Comparison of ENCODE assay signal across 8 cellular contexts in genomic region chr15:45022871-45023658, GRCh38. TPM values are rescaled to one million over a fixed set of nuclear protein-coding genes. Genes with fewer than 3 reads are reported as not detected.
A peak's percentile ranks its signal among the peaks of the same experiment; 100 is the strongest.
DNase-seq lines count a peak whose midpoint lies in the region; ATAC-seq, FAIRE-seq and TF ChIP-seq lines count a peak whose summit lies in the region.

Gene SORD (plus strand): TSS chr15:45023195. CDS start chr15:45023284, 89 bp downstream.

- H3K4me3 ChIP-seq in WI38 (ENCODE audit: low read depth, low read length): peak within 1 kb of the TSS; percentile 81
- peak within 1 kb of the TSS; percentile 85 for H3K4me3 ChIP-seq in bronchial epithelial cell (ENCODE audit: low read depth, low read length)
- H3K4me3 ChIP-seq in smooth muscle cell: peak within 1 kb of the TSS; percentile 86

- peak within 1 kb of the TSS; percentile 96 for H2AFZ ChIP-seq in smooth muscle cell (ENCODE audit: low read depth)

- whole genome bisulfite sequencing in smooth muscle cell (ENCODE audit: low lambda C conversion rate): under 1% methylated on average over 34 of the region's 48 CpGs

- peak; percentile 98 for ATAC-seq in GM18868 (IDR thresholded peaks at IDR 0.05; ENCODE audit: unreplicated experiment)
- peak; percentile 91 for ATAC-seq in HG03103 (IDR thresholded peaks at IDR 0.05; ENCODE audit: low read depth, unreplicated experiment)

- no peaks in the 10 kb centered on the region for H3K4me1 ChIP-seq in smooth muscle cell (ENCODE audit: low read depth)

- no peaks in the 10 kb centered on the region for H3K9me3 ChIP-seq in smooth muscle cell (replicated peaks; ENCODE audit: low read depth)

- no peaks in the 10 kb centered on the region for H3K79me2 ChIP-seq in smooth muscle cell (ENCODE audit: low read depth)

- no peaks in the 10 kb centered on the region for H3F3A ChIP-seq in smooth muscle cell (ENCODE audit: low read depth)

- peak within 1 kb of the TSS; percentile 87 for H3K4me2 ChIP-seq in smooth muscle cell

- no peaks in the 10 kb centered on the region for H4K20me1 ChIP-seq in smooth muscle cell (ENCODE audit: low read depth)

- H3K9ac ChIP-seq in smooth muscle cell (ENCODE audit: low read depth): peak within 1 kb of the TSS; percentile 71

- TF ChIP-seq CTCF in WI38 (IDR thresholded peaks at IDR 0.05; ENCODE audit: low read depth, low read length) (no peak), bronchial epithelial cell (IDR thresholded peaks at IDR 0.05; ENCODE audit: insufficient read depth, low read length, severe bottlenecking) (no peak), smooth muscle cell (IDR thresholded peaks at IDR 0.05; ENCODE audit: borderline replicate concordance, insufficient read depth, poor library complexity, severe bottlenecking) (no peak)

- peak within 1 kb of the TSS; percentile 9 for H3K27ac ChIP-seq in smooth muscle cell (ENCODE audit: low read depth)

- peak; percentile 86 for DNase-seq in ACHN
- DNase-seq in NCI-H2196 treated with DMSO at 0.1 percent for 48 hours (lab: John Stamatoyannopoulos, UW; ENCODE audit: unreplicated experiment): peak; percentile 45
- DNase-seq in bronchial epithelial cell (ENCODE audit: low read depth): peak; percentile 67
- peak; percentile 100 for DNase-seq in iPS-NIHi7 (ENCODE audit: extremely low spot score)
- peak; percentile 78 for DNase-seq in smooth muscle cell (lab: John Stamatoyannopoulos, UW; ENCODE audit: unreplicated experiment)

- H3K36me3 ChIP-seq in bronchial epithelial cell (ENCODE audit: control insufficient read depth, insufficient read depth, low read length): no peaks in the 10 kb centered on the region
- no peaks in the 10 kb centered on the region for H3K36me3 ChIP-seq in smooth muscle cell (ENCODE audit: low read depth)

- H3K27me3 ChIP-seq in bronchial epithelial cell (ENCODE audit: control insufficient read depth, insufficient read depth, low read length) (no peaks in the 10 kb centered on the region), smooth muscle cell (ENCODE audit: low read depth) (peaks cover 5% of the 10 kb centered on the region)

- no peak for FAIRE-seq in bronchial epithelial cell (lab: Jason Lieb, UNC)

- in situ Hi-C loops in ACHN (cut with HindIII; ENCODE audit: low pct_ligation_motif_present, low pct_unique_long_range_greater_than_20kb, low sequenced_read_pairs): no loop called here

RNA-seq across cellular contexts. Expression of gene SORD, which starts in this region (rescaled TPM):
- 11.3 and 23.2 TPM in 2 replicates for total RNA-seq in bronchial epithelial cell
- total RNA-seq in smooth muscle cell: 13.1 and 26.8 TPM in 2 replicates
- polyA plus RNA-seq in smooth muscle cell: 22.0 and 22.1 TPM in 2 replicates

Comparison
In these comparisons a context has a peak if more than half of its experiments do, and no peak if none do; other contexts are left out.
1. Peak in every context shown above with its lines: DNase-seq, ATAC-seq, H3K4me3 ChIP-seq and H3K27ac ChIP-seq.
2. DNase-seq: peak in every context shown above with its lines; median percentile 100 in iPS-NIHi7; 86 in ACHN; 78 in smooth muscle cell; 67 in bronchial epithelial cell; 45 in NCI-H2196 treated with DMSO at 0.1 percent for 48 hours.